ENCODE assay signal across 8 cellular contexts in genomic region chr1:166167395-166167922, GRCh38. TPM values are rescaled to one million over a fixed set of nuclear protein-coding genes. Genes with fewer than 3 reads are reported as not detected.
A peak's percentile ranks its signal among the peaks of the same experiment; 100 is the strongest.
DNase-seq lines count a peak whose midpoint lies in the region; ATAC-seq and TF ChIP-seq lines count a peak whose summit lies in the region.

No MANE protein-coding gene starts in this region.

- H3K4me1 ChIP-seq in prostate gland (replicated peaks) = peaks cover 8% of the 10 kb centered on the region

- peaks cover 64% of the 10 kb centered on the region for H3K27me3 Mint-ChIP-seq in T-helper 17 cell

- H3K4me3 Mint-ChIP-seq in T-helper 17 cell = peak overlapping the region; percentile 85

- DNase-seq in NCI-H82 (lab: John Stamatoyannopoulos, UW) = peak; percentile 46
- no peak for DNase-seq in NCI-H82 treated with DMSO at 0.1 percent for 48 hours (lab: John Stamatoyannopoulos, UW; ENCODE audit: unreplicated experiment)
- DNase-seq in T-helper 17 cell = no peak
- peak; percentile 39 for DNase-seq in globus pallidus (ENCODE audit: low spot score)
- DNase-seq in prostate gland (ENCODE audit: low spot score) = peak; percentile 15
- DNase-seq in NCI-H1048 (lab: John Stamatoyannopoulos, UW) = no peak
- DNase-seq in NCI-H226 = no peak

- ATAC-seq in T-helper 17 cell (no peak), GM18505 (IDR thresholded peaks at IDR 0.05; ENCODE audit: unreplicated experiment) (no peak)

- no peaks in the 10 kb centered on the region for H3K9me3 ChIP-seq in T-helper 17 cell (ENCODE audit: control insufficient read depth, low read length, poor library complexity, severe bottlenecking)
- no peaks in the 10 kb centered on the region for H3K9me3 ChIP-seq in prostate gland

- H3K27me3 ChIP-seq in prostate gland (replicated peaks; ENCODE audit: insufficient read depth) = no peaks in the 10 kb centered on the region

- TF ChIP-seq CTCF in prostate gland (IDR thresholded peaks at IDR 0.05) = no peak

- H3K4me3 ChIP-seq in prostate gland = peak overlapping the region; percentile 52 to 79

- no peaks in the 10 kb centered on the region for H3K36me3 ChIP-seq in prostate gland

- WGBS in prostate gland = 23% methylated on average over 8 of the region's 8 CpGs

- no peak overlapping the region for H3K27ac Mint-ChIP-seq in T-helper 17 cell

- intact Hi-C loops in prostate gland (cut with DNase I) = no loop called here

- H3K27ac ChIP-seq in prostate gland = peak overlapping the region; percentile 35 to 55

- no peaks in the 10 kb centered on the region for H3K36me3 Mint-ChIP-seq in T-helper 17 cell (ENCODE audit: low read depth)

- peaks cover 4% of the 10 kb centered on the region for H3K4me1 Mint-ChIP-seq in T-helper 17 cell

- TF ChIP-seq POLR2A in prostate gland (IDR thresholded peaks at IDR 0.05) = no peak
- no peak for TF ChIP-seq POLR2A in GM18505 (IDR thresholded peaks at IDR 0.05; ENCODE audit: borderline replicate concordance, extremely low read depth, insufficient read depth, insufficient read length)

RNA-seq across cellular contexts. Expression of gene FAM78B, which starts 0.7 kb away (rescaled TPM):
- total RNA-seq in T-helper 17 cell (under 1 TPM; 0.15 to 0.31 TPM), prostate gland (10 to 100 TPM in 1 of 2 donors, 1 to 10 TPM in 1; 3.7 to 11.0 TPM)

Comparison
In these comparisons a context has a peak if more than half of its experiments do, and no peak if none do; other contexts are left out.
1. DNase-seq: peak in NCI-H82 (single experiment), globus pallidus (single experiment) and prostate gland (single experiment); none in NCI-H82 treated with DMSO at 0.1 percent for 48 hours (single experiment), T-helper 17 cell (0 of 3), NCI-H1048 (single experiment) and NCI-H226 (single experiment).